ENCODE assay signal across 9 cellular contexts in genomic region chr5:134594797-134595457, GRCh38. TPM values are rescaled to one million over a fixed set of nuclear protein-coding genes. Genes with fewer than 3 reads are reported as not detected.
DNase-seq lines count a peak whose midpoint lies in the region; ATAC-seq and TF ChIP-seq lines count a peak whose summit lies in the region.
"Had no signal": no experiment of that assay in that cellular context is flagged by ENCODE, and none has a peak within 500 bp of the region (broad histone marks: within the 10 kb centered on the region; RNA-seq: fewer than 3 reads in every experiment).

No MANE protein-coding gene starts in this region.

- intact Hi-C loops in upper lobe of right lung (cut with DNase I) = no loop called here

- peak; percentile 27 for DNase-seq in stimulated activated CD4-positive, alpha-beta T cell treated with anti-CD3 and anti-CD28 coated beads, Interleukin-1b, Interleukin-23, amount 100 ng/mL, for 48 hours
- no peak for DNase-seq in stimulated activated CD4-positive, alpha-beta T cell treated with anti-CD3 and anti-CD28 coated beads, Interleukin-15, amount 100 ng/mL, for 24 hours
- peak; percentile 15 for DNase-seq in NCI-H774 (lab: John Stamatoyannopoulos, UW)
- no peak for DNase-seq in OCI-M2 (lab: John Stamatoyannopoulos, UW; ENCODE audit: unreplicated experiment)
- no peak for DNase-seq in upper lobe of right lung
- DNase-seq in stimulated activated CD4-positive, alpha-beta T cell treated with anti-CD3 and anti-CD28 coated beads, Interleukin-4, amount 100 ng/mL, for 24 hours = no peak
- DNase-seq in NOMO-1 treated with dmso at 0.1 percent for 144 hours (lab: John Stamatoyannopoulos, UW; ENCODE audit: unreplicated experiment) = no peak

- no peak overlapping the region for H3K4me3 ChIP-seq in upper lobe of right lung
- H3K4me3 ChIP-seq: hepatocyte had no signal

- peak; percentile 61 for ATAC-seq in HG02938 (IDR thresholded peaks at IDR 0.05; ENCODE audit: unreplicated experiment)
- no peak for ATAC-seq in upper lobe of right lung

- H3K36me3 ChIP-seq in upper lobe of right lung = no peaks in the 10 kb centered on the region

- H3K9me3 ChIP-seq in upper lobe of right lung = no peaks in the 10 kb centered on the region

- H3K27me3 ChIP-seq in upper lobe of right lung = no peaks in the 10 kb centered on the region
- H3K27me3 ChIP-seq: hepatocyte had no signal

- no peak for TF ChIP-seq CTCF in upper lobe of right lung (IDR thresholded peaks at IDR 0.05)

- H3K4me1 ChIP-seq in upper lobe of right lung = no peaks in the 10 kb centered on the region

- no peak overlapping the region for H3K27ac ChIP-seq in upper lobe of right lung
- H3K27ac ChIP-seq: hepatocyte had no signal

RNA-seq across cellular contexts. Expression of gene SAR1B, which starts 37.7 kb away (rescaled TPM):
- 75.9 TPM for total RNA-seq in upper lobe of right lung

RNA-seq across cellular contexts. Expression of gene SEC24A, which starts 53.7 kb away (rescaled TPM):
- 21.7 TPM for total RNA-seq in upper lobe of right lung

Comparison
In these comparisons a context has a peak if more than half of its experiments do, and no peak if none do; other contexts are left out.
1. DNase-seq: peak in stimulated activated CD4-positive, alpha-beta T cell treated with anti-CD3 and anti-CD28 coated beads, Interleukin-1b, Interleukin-23, amount 100 ng/mL, for 48 hours (single experiment) and NCI-H774 (single experiment); none in stimulated activated CD4-positive, alpha-beta T cell treated with anti-CD3 and anti-CD28 coated beads, Interleukin-15, amount 100 ng/mL, for 24 hours (single experiment), OCI-M2 (single experiment), upper lobe of right lung (single experiment), stimulated activated CD4-positive, alpha-beta T cell treated with anti-CD3 and anti-CD28 coated beads, Interleukin-4, amount 100 ng/mL, for 24 hours (single experiment) and NOMO-1 treated with dmso at 0.1 percent for 144 hours (single experiment).